Comparison of ENCODE assay signal across 8 cellular contexts in the genomic region with DNA sequence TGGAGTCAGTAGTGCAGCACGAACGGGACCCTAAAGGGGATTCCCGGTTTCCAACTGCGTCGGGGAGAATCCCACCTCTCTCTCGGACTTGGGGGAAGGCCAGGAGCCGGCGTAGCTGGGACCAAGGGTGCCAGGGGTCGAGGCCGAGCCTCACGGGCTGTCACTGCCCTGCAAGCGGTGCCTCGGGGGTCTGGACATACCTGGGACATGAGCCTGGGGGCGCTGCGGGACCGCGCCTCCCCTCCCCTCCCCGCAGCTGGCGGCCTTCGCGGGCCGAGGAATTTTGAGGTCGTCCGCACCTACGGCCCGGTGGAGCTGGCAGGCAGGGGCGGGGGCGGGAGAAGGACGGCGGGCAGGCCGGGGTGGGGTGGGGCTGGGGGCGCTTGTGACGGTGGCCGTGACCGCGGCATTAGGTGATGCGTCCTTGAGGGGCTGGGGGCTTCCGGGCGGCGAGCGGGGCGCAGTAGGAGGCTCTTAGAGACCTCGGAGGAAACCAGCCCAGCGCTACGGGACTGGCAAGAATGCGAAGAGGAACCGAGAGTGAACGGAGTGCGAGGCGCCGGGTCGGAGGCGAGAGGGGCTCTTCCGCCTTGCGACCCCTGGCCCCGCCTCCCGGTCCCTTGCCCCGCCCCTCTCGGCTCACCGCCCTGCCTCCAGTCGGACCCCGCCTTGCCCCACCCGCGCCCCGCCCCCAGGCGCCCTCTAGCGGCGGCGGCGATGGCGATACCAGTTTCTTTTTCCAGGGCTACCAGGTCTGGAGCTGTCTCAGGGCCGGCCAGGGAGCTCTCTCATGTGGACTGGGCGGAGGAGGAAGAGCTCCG. TPM values are rescaled to one million over a fixed set of nuclear protein-coding genes. Genes with fewer than 3 reads are reported as not detected.
DNase-seq lines count a peak whose midpoint lies in the region; ATAC-seq and TF ChIP-seq lines count a peak whose summit lies in the region.

No MANE protein-coding gene starts in this region.

- H3K4me3 ChIP-seq in osteoblast (ENCODE audit: insufficient read depth, low read length) (peak overlapping the region; percentile 71), testis (peak overlapping the region; percentile 81 to 83)

- H2AFZ ChIP-seq in osteoblast (ENCODE audit: low read length), result peak overlapping the region; percentile 96

- H3K4me1 Mint-ChIP-seq in activated naive CD4-positive, alpha-beta T cell treated with anti-CD3 and anti-CD28 coated beads, Interleukin-2, amount 10 ng/mL, durations not matched to agents 7 days and 5 days, result peaks cover 21% of the 10 kb centered on the region

- peak; percentile 94 for ATAC-seq in HG02571 (IDR thresholded peaks at IDR 0.05; ENCODE audit: unreplicated experiment)

- DNase-seq in NAMALWA (ENCODE audit: low spot score) (peak; percentile 98), SK-MEL-5 (ENCODE audit: low read depth, low spot score) (peak; percentile 92), glomerular visceral epithelial cell (ENCODE audit: extremely low spot score) (peak; percentile 90), osteoblast (ENCODE audit: insufficient read length, low spot score, missing footprints) (peak; percentile 96), testis (peak; percentile 94)
- peak; percentile 96 for DNase-seq in activated naive CD4-positive, alpha-beta T cell treated with anti-CD3 and anti-CD28 coated beads, Interleukin-2, amount 10 ng/mL, durations not matched to agents 7 days and 5 days

- no peaks in the 10 kb centered on the region for H3K79me2 ChIP-seq in osteoblast (ENCODE audit: insufficient read depth, low read length)

- H3K27me3 ChIP-seq in osteoblast (ENCODE audit: insufficient read depth, low read length) (peaks cover 11% of the 10 kb centered on the region), testis (no peaks in the 10 kb centered on the region)

- TF ChIP-seq POLR2A in GM10847 (IDR thresholded peaks at IDR 0.05; ENCODE audit: extremely low read depth, insufficient read length) (peak; percentile 79), testis (IDR thresholded peaks at IDR 0.05) (no peak)

- H3K27ac Mint-ChIP-seq in activated naive CD4-positive, alpha-beta T cell treated with anti-CD3 and anti-CD28 coated beads, Interleukin-2, amount 10 ng/mL, durations not matched to agents 7 days and 5 days, result peak overlapping the region; percentile 85

- H3K9me3 ChIP-seq in osteoblast (ENCODE audit: low read depth, low read length), result no peaks in the 10 kb centered on the region
- H3K9me3 ChIP-seq in testis, result no peaks in the 10 kb centered on the region

- H3K36me3 Mint-ChIP-seq in activated naive CD4-positive, alpha-beta T cell treated with anti-CD3 and anti-CD28 coated beads, Interleukin-2, amount 10 ng/mL, durations not matched to agents 7 days and 5 days, result peaks cover 5% of the 10 kb centered on the region

- in situ Hi-C loops in SK-MEL-5 (cut with HindIII; ENCODE audit: low pct_unique_long_range_greater_than_20kb, low sequenced_read_pairs), result no loop called here

- H3K27ac ChIP-seq in osteoblast (ENCODE audit: low read depth, low read length), result no peak overlapping the region
- peak overlapping the region; percentile 89 to 93 for H3K27ac ChIP-seq in testis

- no peaks in the 10 kb centered on the region for H4K20me1 ChIP-seq in osteoblast (ENCODE audit: insufficient read depth, low read length)

- intact Hi-C loops in testis (cut with DNase I; ENCODE audit: low total_unique reads), result no loop called here

- H3K4me1 ChIP-seq in osteoblast (ENCODE audit: insufficient read depth, low read length), result peaks cover 4% of the 10 kb centered on the region
- no peaks in the 10 kb centered on the region for H3K4me1 ChIP-seq in testis

- peak overlapping the region; percentile 89 for H3K4me2 ChIP-seq in osteoblast (ENCODE audit: insufficient read depth, low read length)

- H3K36me3 ChIP-seq in osteoblast (ENCODE audit: insufficient read depth, low read length) (no peaks in the 10 kb centered on the region), testis (ENCODE audit: low read depth, missing control alignments) (no peaks in the 10 kb centered on the region)

- CTCF ChIA-PET in activated naive CD4-positive, alpha-beta T cell treated with anti-CD3 and anti-CD28 coated beads, Interleukin-2, amount 10 ng/mL, durations not matched to agents 7 days and 5 days (lab: Charles Lee), result interaction anchor here (0.9 to 1.2 kb wide), 2 partner anchors 40 to 54 kb away, joined by 3 read pairs; no protein-coding TSS in a partner anchor

- 0% methylated on average over 5 to 46 of the region's 74 CpGs for WGBS in testis, 2 donors

- H3K27me3 Mint-ChIP-seq in activated naive CD4-positive, alpha-beta T cell treated with anti-CD3 and anti-CD28 coated beads, Interleukin-2, amount 10 ng/mL, durations not matched to agents 7 days and 5 days, result peaks cover 13% of the 10 kb centered on the region

- H3K4me3 Mint-ChIP-seq in activated naive CD4-positive, alpha-beta T cell treated with anti-CD3 and anti-CD28 coated beads, Interleukin-2, amount 10 ng/mL, durations not matched to agents 7 days and 5 days, result peak overlapping the region; percentile 80

- H3K9me3 Mint-ChIP-seq in activated naive CD4-positive, alpha-beta T cell treated with anti-CD3 and anti-CD28 coated beads, Interleukin-2, amount 10 ng/mL, durations not matched to agents 7 days and 5 days, result no peaks in the 10 kb centered on the region

- TF ChIP-seq CTCF in osteoblast (IDR thresholded peaks at IDR 0.05; ENCODE audit: extremely low read depth, low read depth, low read length) (peak; percentile 44), testis (IDR thresholded peaks at IDR 0.05) (peak; percentile 27 to 90 (median 56))

RNA-seq across cellular contexts. Expression of a gene that starts 48.3 kb away (rescaled TPM):
- total RNA-seq in SK-MEL-5 (2014; rRNA removed; shearing (Covaris generic)), result not detected in 2 replicates
- polyA plus RNA-seq in SK-MEL-5 (2015; cell fraction: cytosol; rRNA removed), result not detected in 2 replicates
- polyA plus RNA-seq in SK-MEL-5 (2015; cell fraction: nucleus; rRNA removed), result not detected in 2 replicates
- total RNA-seq in osteoblast (not detected in 2 replicates), testis (not detected)
- polyA plus RNA-seq in testis (ENCODE audit: insufficient read depth, low read depth, low replicate concordance), result not detected

RNA-seq across cellular contexts. Expression of a gene that starts 54.9 kb away (rescaled TPM):
- 359 and 365 TPM in 2 replicates for total RNA-seq in SK-MEL-5 (2014; rRNA removed; shearing (Covaris generic))
- 223 and 241 TPM in 2 replicates for polyA plus RNA-seq in SK-MEL-5 (2015; cell fraction: cytosol; rRNA removed)
- 56.6 and 57.5 TPM in 2 replicates for polyA plus RNA-seq in SK-MEL-5 (2015; cell fraction: nucleus; rRNA removed)
- 21.5 and 22.8 TPM in 2 replicates for total RNA-seq in osteoblast
- 10 to 100 TPM; 32.0 to 38.5 TPM for total RNA-seq in testis
- polyA plus RNA-seq in testis (ENCODE audit: insufficient read depth, low read depth, low replicate concordance), result 127 TPM
